1 cellular context compared by ENCODE assay signal in the genomic region with DNA sequence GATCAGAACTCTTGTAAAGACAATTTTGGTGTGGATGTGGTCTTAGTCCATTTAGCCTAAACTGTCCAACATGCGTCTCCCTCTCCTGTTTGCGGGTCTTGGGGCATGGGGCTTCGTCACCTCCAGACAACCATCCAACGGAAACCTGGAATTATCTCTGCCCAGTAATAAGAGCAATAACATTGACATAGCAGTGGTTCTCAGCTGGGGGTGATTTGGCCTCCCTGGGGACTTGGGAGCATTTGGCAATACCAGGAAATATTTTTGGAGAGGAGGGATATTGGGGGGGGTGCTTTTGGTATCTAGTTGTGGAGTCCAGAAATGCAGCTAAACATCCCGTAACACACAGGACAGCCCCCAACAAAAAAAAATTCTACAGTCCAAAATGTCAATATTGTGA.
TF ChIP-seq lines count a peak whose summit lies in the region.

No MANE protein-coding gene starts in this region.

TF ChIP-seq in A549, 52 proteins besides CTCF, POLR2A, EP300 and RAD21 (continued from another document):
- TF ChIP-seq, protein P1, sequence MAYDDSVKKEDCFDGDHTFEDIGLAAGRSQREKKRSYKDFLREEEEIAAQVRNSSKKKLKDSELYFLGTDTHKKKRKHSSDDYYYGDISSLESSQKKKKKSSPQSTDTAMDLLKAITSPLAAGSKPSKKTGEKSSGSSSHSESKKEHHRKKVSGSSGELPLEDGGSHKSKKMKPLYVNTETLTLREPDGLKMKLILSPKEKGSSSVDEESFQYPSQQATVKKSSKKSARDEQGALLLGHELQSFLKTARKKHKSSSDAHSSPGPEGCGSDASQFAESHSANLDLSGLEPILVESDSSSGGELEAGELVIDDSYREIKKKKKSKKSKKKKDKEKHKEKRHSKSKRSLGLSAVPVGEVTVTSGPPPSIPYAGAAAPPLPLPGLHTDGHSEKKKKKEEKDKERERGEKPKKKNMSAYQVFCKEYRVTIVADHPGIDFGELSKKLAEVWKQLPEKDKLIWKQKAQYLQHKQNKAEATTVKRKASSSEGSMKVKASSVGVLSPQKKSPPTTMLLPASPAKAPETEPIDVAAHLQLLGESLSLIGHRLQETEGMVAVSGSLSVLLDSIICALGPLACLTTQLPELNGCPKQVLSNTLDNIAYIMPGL (CRISPR knock-in tag; IDR thresholded peaks at IDR 0.05; ENCODE audit: borderline replicate concordance), result no peak
- no peak for TF ChIP-seq CEBPB (IDR thresholded peaks at IDR 0.05)
- TF ChIP-seq, protein P2, sequence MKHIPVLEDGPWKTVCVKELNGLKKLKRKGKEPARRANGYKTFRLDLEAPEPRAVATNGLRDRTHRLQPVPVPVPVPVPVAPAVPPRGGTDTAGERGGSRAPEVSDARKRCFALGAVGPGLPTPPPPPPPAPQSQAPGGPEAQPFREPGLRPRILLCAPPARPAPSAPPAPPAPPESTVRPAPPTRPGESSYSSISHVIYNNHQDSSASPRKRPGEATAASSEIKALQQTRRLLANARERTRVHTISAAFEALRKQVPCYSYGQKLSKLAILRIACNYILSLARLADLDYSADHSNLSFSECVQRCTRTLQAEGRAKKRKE (CRISPR knock-in tag; IDR thresholded peaks at IDR 0.05; ENCODE audit: low read depth), result no peak
- no peak for TF ChIP-seq USF2 (IDR thresholded peaks at IDR 0.05)
- TF ChIP-seq PHF8 (IDR thresholded peaks at IDR 0.05; ENCODE audit: borderline replicate concordance, low read depth), result no peak
